ENCODE assay signal across 1 cellular context in genomic region chr6:111642463-111643158, GRCh38.
A peak's percentile ranks its signal among the peaks of the same experiment; 100 is the strongest.
TF ChIP-seq lines count a peak whose summit lies in the region.

No MANE protein-coding gene starts in this region.

TF ChIP-seq in HepG2, 621 proteins besides CTCF, POLR2A, EP300 and RAD21 (continued from another document and continues in another):
- TF ChIP-seq AKNA (CRISPR knock-in tag; IDR thresholded peaks at IDR 0.05; ENCODE audit: borderline replicate concordance) (no peak), ZC3H4 (CRISPR knock-in tag; IDR thresholded peaks at IDR 0.05; ENCODE audit: borderline replicate concordance) (no peak), ZBTB25 (CRISPR knock-in tag; IDR thresholded peaks at IDR 0.05) (peak; percentile 65; the same call in 1 of the 2 replicates), GTF2F1 (IDR thresholded peaks at IDR 0.05; ENCODE audit: low read length) (no peak), ZNF513 (CRISPR knock-in tag; conservative IDR thresholded peaks at IDR 0.05) (no peak), ZNF567 (CRISPR knock-in tag; IDR thresholded peaks at IDR 0.05; ENCODE audit: borderline replicate concordance) (peak; percentile 85; the same call in 1 of the 2 replicates), BRCA1 (CRISPR knock-in tag; IDR thresholded peaks at IDR 0.05) (no peak), BCL6 (CRISPR knock-in tag; IDR thresholded peaks at IDR 0.05) (peak; percentile 47; the same call in 1 of the 2 replicates), PITX1 (CRISPR knock-in tag; IDR thresholded peaks at IDR 0.05) (peak; percentile 48; the same call in 1 of the 2 replicates), MIXL1 (CRISPR knock-in tag; IDR thresholded peaks at IDR 0.05) (peak; percentile 27; the same call in 1 of the 2 replicates), GFI1 (CRISPR knock-in tag; IDR thresholded peaks at IDR 0.05; ENCODE audit: borderline replicate concordance) (peak; percentile 48; the same call in 1 of the 2 replicates), FLYWCH1 (CRISPR knock-in tag; IDR thresholded peaks at IDR 0.05) (no peak), RFXANK (CRISPR knock-in tag; IDR thresholded peaks at IDR 0.05) (no peak), ZNF136 (CRISPR knock-in tag; IDR thresholded peaks at IDR 0.05; ENCODE audit: low read depth) (no peak), SMAD9 (CRISPR knock-in tag; IDR thresholded peaks at IDR 0.05) (no peak), ZFP36 (IDR thresholded peaks at IDR 0.05; ENCODE audit: borderline replicate concordance, low read depth, low read length, partially characterized antibody) (no peak), HINFP (CRISPR knock-in tag; IDR thresholded peaks at IDR 0.05; ENCODE audit: low read depth) (peak; percentile 59; the same call in 1 of the 2 replicates), SAP130 (CRISPR knock-in tag; IDR thresholded peaks at IDR 0.05; ENCODE audit: low read depth) (peak; percentile 42; the same call in 1 of the 2 replicates), ZNF510 (CRISPR knock-in tag; IDR thresholded peaks at IDR 0.05; ENCODE audit: low read depth) (0 out of 2 replicates have a peak, but pooled peaks have one; percentile 24), ZNF83 (CRISPR knock-in tag; IDR thresholded peaks at IDR 0.05; ENCODE audit: borderline replicate concordance) (0 out of 2 replicates have a peak, but pooled peaks have one; percentile 40), ZSCAN30 (CRISPR knock-in tag; IDR thresholded peaks at IDR 0.05) (no peak), RARA (CRISPR knock-in tag; IDR thresholded peaks at IDR 0.05) (peak; percentile 95), ZZZ3 (CRISPR knock-in tag; IDR thresholded peaks at IDR 0.05; ENCODE audit: borderline replicate concordance) (no peak), ZNF24 (IDR thresholded peaks at IDR 0.05) (no peak), FOXJ3 (CRISPR knock-in tag; IDR thresholded peaks at IDR 0.05; ENCODE audit: borderline replicate concordance) (peak; percentile 74; the same call in 1 of the 2 replicates), MEIS1 (CRISPR knock-in tag; IDR thresholded peaks at IDR 0.05; ENCODE audit: borderline replicate concordance) (no peak), ARID5B (CRISPR knock-in tag; IDR thresholded peaks at IDR 0.05) (peak; percentile 71), ZBED4 (CRISPR knock-in tag; IDR thresholded peaks at IDR 0.05; ENCODE audit: borderline replicate concordance) (no peak), ESRRA (CRISPR knock-in tag; IDR thresholded peaks at IDR 0.05; ENCODE audit: low read depth) (no peak), ZNF3 (CRISPR knock-in tag; IDR thresholded peaks at IDR 0.05) (no peak), ZNF10 (CRISPR knock-in tag; IDR thresholded peaks at IDR 0.05; ENCODE audit: borderline replicate concordance, low read depth) (no peak), ZMAT3 (CRISPR knock-in tag; conservative IDR thresholded peaks at IDR 0.05) (no peak), DRAP1 (CRISPR knock-in tag; IDR thresholded peaks at IDR 0.05) (no peak), ZMYM4 (CRISPR knock-in tag; IDR thresholded peaks at IDR 0.05) (peak; percentile 89), POGZ (CRISPR knock-in tag; IDR thresholded peaks at IDR 0.05) (peak; percentile 68), IRF2 (CRISPR knock-in tag; IDR thresholded peaks at IDR 0.05) (peak; percentile 62; the same call in 1 of the 2 replicates), ZNF17 (CRISPR knock-in tag; IDR thresholded peaks at IDR 0.05) (peak; percentile 73; the same call in 1 of the 2 replicates), ATF6 (CRISPR knock-in tag; conservative IDR thresholded peaks at IDR 0.05) (no peak), ZNF563 (CRISPR knock-in tag; IDR thresholded peaks at IDR 0.05) (no peak)
